26 cellular contexts compared by ENCODE assay signal in the genomic region with DNA sequence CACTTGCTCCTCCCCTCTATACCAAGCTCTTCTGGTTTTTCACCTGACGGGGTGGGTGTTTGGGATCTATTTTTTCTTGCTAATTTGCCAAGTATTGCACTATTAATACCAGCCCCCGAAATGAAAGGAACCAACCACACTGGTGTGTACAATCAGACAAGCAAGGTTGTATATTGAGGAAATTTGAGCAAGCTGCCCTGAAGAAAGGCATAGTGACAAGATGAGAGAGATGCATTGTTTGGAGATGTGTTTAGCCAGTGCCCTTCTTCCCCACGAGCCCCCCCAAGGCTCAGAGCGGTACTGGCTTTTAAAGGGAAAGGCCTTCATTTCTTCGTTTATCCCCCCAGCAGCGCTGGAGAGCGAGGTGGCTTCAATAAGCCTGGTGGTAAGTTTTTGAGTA. TPM values are rescaled to one million over a fixed set of nuclear protein-coding genes. Genes with fewer than 3 reads are reported as not detected.
A peak's percentile ranks its signal among the peaks of the same experiment; 100 is the strongest.
DNase-seq lines count a peak whose midpoint lies in the region; ATAC-seq and TF ChIP-seq lines count a peak whose summit lies in the region.
"Had no signal": no experiment of that assay in that cellular context is flagged by ENCODE, and none has a peak within 500 bp of the region (broad histone marks: within the 10 kb centered on the region; RNA-seq: fewer than 3 reads in every experiment).

No MANE protein-coding gene starts in this region.

- H3K4me1 ChIP-seq in RWPE2 (ENCODE audit: insufficient read depth, poor library complexity, severe bottlenecking) (no peaks in the 10 kb centered on the region), psoas muscle (peaks cover 37% of the 10 kb centered on the region), testis (no peaks in the 10 kb centered on the region)
- H3K4me1 ChIP-seq: ascending aorta, neural progenitor cell, vagina had no signal

- 0 out of 3 replicates have a peak, but pooled peaks have one; percentile 17 for ATAC-seq in RWPE2 (ENCODE audit: low read depth)
- ATAC-seq in psoas muscle = peak in 3 of 4 donors; percentile 7 to 36 (median 24)
- ATAC-seq: activated CD8-positive, alpha-beta memory T cell treated with anti-CD3 and anti-CD28 coated beads, Interleukin-2, amount 10 ng/mL, durations not matched to agents 7 days and 5 days; gastrocnemius medialis; sciatic nerve; stimulated activated effector memory CD8-positive, alpha-beta T cell treated with anti-CD3 and anti-CD28 coated beads, Interleukin-12 subunit alpha, Interleukin-12 subunit beta, amount 100 ng/mL, for 72 hours had no signal

- H3K9me3 ChIP-seq in RWPE2 (ENCODE audit: severe bottlenecking) (no peaks in the 10 kb centered on the region), psoas muscle (no peaks in the 10 kb centered on the region), testis (no peaks in the 10 kb centered on the region)
- H3K9me3 ChIP-seq: ascending aorta, gastrocnemius medialis, vagina had no signal

- H3K4me3 ChIP-seq in RWPE2 (ENCODE audit: severe bottlenecking) (no peak overlapping the region), dorsolateral prefrontal cortex (peak overlapping the region in 34 of 59 donors; percentile 0 to 45 (median 20)), psoas muscle (no peak overlapping the region), testis (no peak overlapping the region)
- H3K4me3 ChIP-seq: ascending aorta, cardiac muscle cell, gastrocnemius medialis, neural progenitor cell, vagina had no signal

- H3K27ac ChIP-seq in RWPE2 (ENCODE audit: poor library complexity, severe bottlenecking) = no peak overlapping the region
- H3K27ac ChIP-seq in dorsolateral prefrontal cortex = peak overlapping the region in 54 of 59 donors; percentile 4 to 75 (median 53)
- H3K27ac ChIP-seq in psoas muscle = no peak overlapping the region
- H3K27ac ChIP-seq in testis = no peak overlapping the region
- H3K27ac ChIP-seq: 22Rv1, ascending aorta, neural progenitor cell, vagina had no signal

- WGBS in psoas muscle, 3 donors = 62 to 74% (median 70%) methylated on average over 7 of the region's 7 CpGs
- 69 to 74% methylated on average over 7 of the region's 7 CpGs for WGBS in testis, 2 donors

- TF ChIP-seq CTCF in RWPE2 (IDR thresholded peaks at IDR 0.05; ENCODE audit: poor library complexity, severe bottlenecking) (no peak), dorsolateral prefrontal cortex (IDR thresholded peaks at IDR 0.05 in 54 of 56, conservative IDR thresholded peaks at IDR 0.05 in 2 of 56; ENCODE audit: low read depth in 1 of 56, partially characterized antibody in 56 of 56) (peak in 11 of 56 donors; percentile 4 to 42 (median 21)), psoas muscle (IDR thresholded peaks at IDR 0.05) (no peak), testis (IDR thresholded peaks at IDR 0.05) (no peak)

- no peaks in the 10 kb centered on the region for H3K27me3 ChIP-seq in RWPE2 (ENCODE audit: insufficient read depth, poor library complexity, severe bottlenecking)
- H3K27me3 ChIP-seq in dorsolateral prefrontal cortex = no peaks in the 10 kb centered on the region
- H3K27me3 ChIP-seq in psoas muscle (ENCODE audit: insufficient read depth in 3 of 3, low read length in 2 of 3) = no peaks in the 10 kb centered on the region
- no peaks in the 10 kb centered on the region for H3K27me3 ChIP-seq in testis
- H3K27me3 ChIP-seq: ascending aorta, cardiac muscle cell, gastrocnemius medialis, neural progenitor cell, vagina had no signal

- H3K36me3 ChIP-seq in RWPE2 (ENCODE audit: low read depth) = peaks cover 100% of the 10 kb centered on the region
- H3K36me3 ChIP-seq in psoas muscle (ENCODE audit: insufficient read depth in 1 of 2, low read depth in 1 of 2) = peaks cover 23 to 100% of the 10 kb centered on the region in 2 donors
- no peaks in the 10 kb centered on the region for H3K36me3 ChIP-seq in testis (ENCODE audit: low read depth, missing control alignments)

- intact Hi-C loops in dorsolateral prefrontal cortex (cut with DNase I) = no loop called here
- intact Hi-C loops in psoas muscle (cut with DNase I) = no loop called here
- intact Hi-C loops in testis (cut with DNase I; ENCODE audit: low total_unique reads) = no loop called here

- TF ChIP-seq POLR2A in testis (IDR thresholded peaks at IDR 0.05) = no peak

- DNase-seq in DMS 273 (lab: John Stamatoyannopoulos, UW; ENCODE audit: unreplicated experiment) (peak; percentile 6), DMS 273 treated with DMSO at 0.1 percent for 48 hours (lab: John Stamatoyannopoulos, UW) (no peak), RWPE2 (ENCODE audit: low spot score) (no peak), dorsolateral prefrontal cortex (no peak), psoas muscle (no peak), testis (no peak), NAMALWA (ENCODE audit: low spot score) (no peak)
- DNase-seq in activated CD4-positive, alpha-beta T cell treated with anti-CD3 and anti-CD28 coated beads for 4 hours = no peak
- DNase-seq: activated CD4-positive, alpha-beta T cell treated with anti-CD3 and anti-CD28 coated beads, Interleukin-2, amount 10 ng/mL, durations not matched to agents 24 days and 14 days; activated CD8-positive, alpha-beta memory T cell treated with anti-CD3 and anti-CD28 coated beads, Interleukin-2, amount 10 ng/mL, durations not matched to agents 7 days and 5 days; activated naive CD8-positive, alpha-beta T cell treated with anti-CD3 and anti-CD28 coated beads, Interleukin-2, amount 10 ng/mL, durations not matched to agents 7 days and 5 days; EL; gastrocnemius medialis; immature natural killer cell; NCI-H1417 treated with DMSO at 0.1 percent for 48 hours; NCI-H2081 treated with DMSO at 0.1 percent for 48 hours; NCI-H748 treated with DMSO at 0.1 percent for 48 hours; stimulated activated CD4-positive, alpha-beta T cell treated with anti-CD3 and anti-CD28 coated beads, Interleukin-12 subunit alpha, Interleukin-12 subunit beta, amount 100 ng/mL, for 4 hours; stimulated activated CD4-positive, alpha-beta T cell treated with anti-CD3 and anti-CD28 coated beads, Interleukin-4, amount 100 ng/mL, for 24 hours had no signal

RNA-seq across cellular contexts. Expression of a gene that starts 15.2 kb away (rescaled TPM):
- total RNA-seq in dorsolateral prefrontal cortex = 100 to 1,000 TPM in 1 of 120 experiments, 10 to 100 TPM in 119; 33.5 to 139 (median 57.6) TPM
- total RNA-seq in psoas muscle = 1 to 10 TPM; 4.6 to 7.1 (median 5.7) TPM
- polyA plus RNA-seq in psoas muscle = 10 to 100 TPM in 1 of 3 donors, 1 to 10 TPM in 2; 5.0 to 19.8 (median 5.1) TPM
- total RNA-seq in testis = 100 to 1,000 TPM; 191 to 197 TPM
- polyA plus RNA-seq in testis (ENCODE audit: insufficient read depth, low read depth, low replicate concordance) = 84.9 TPM

RNA-seq across cellular contexts. Expression of a gene that starts 23.1 kb away (rescaled TPM):
- 100 to 1,000 TPM; 167 to 257 (median 211) TPM for total RNA-seq in dorsolateral prefrontal cortex
- total RNA-seq in psoas muscle = 100 to 1,000 TPM in 3 of 4 donors, 10 to 100 TPM in 1; 78.5 to 230 (median 156) TPM
- 100 to 1,000 TPM; 108 to 152 (median 127) TPM for polyA plus RNA-seq in psoas muscle
- 100 to 1,000 TPM; 286 to 336 TPM for total RNA-seq in testis
- polyA plus RNA-seq in testis (ENCODE audit: insufficient read depth, low read depth, low replicate concordance) = 451 TPM

RNA-seq across cellular contexts. Expression of a gene that starts 23.4 kb away (rescaled TPM):
- total RNA-seq in dorsolateral prefrontal cortex (10 to 100 TPM; 20.6 to 54.7 (median 29.2) TPM), psoas muscle (10 to 100 TPM; 10.6 to 26.7 (median 16.2) TPM), testis (10 to 100 TPM; 66.8 to 99.2 TPM)
- polyA plus RNA-seq in psoas muscle (10 to 100 TPM; 20.3 to 36.5 (median 32.4) TPM), testis (ENCODE audit: insufficient read depth, low read depth, low replicate concordance) (55.1 TPM)

RNA-seq across cellular contexts. Expression of a gene that starts 24.3 kb away (rescaled TPM):
- total RNA-seq in dorsolateral prefrontal cortex (10 to 100 TPM in 119 of 120 experiments, 1 to 10 TPM in 1; 8.9 to 47.8 (median 25.3) TPM), psoas muscle (1 to 10 TPM in 2 of 4 donors, under 1 TPM in 2; 0.61 to 1.2 (median 0.95) TPM), testis (10 to 100 TPM in 1 of 2 donors, 1 to 10 TPM in 1; 7.1 to 10.4 TPM)
- polyA plus RNA-seq in psoas muscle (1 to 10 TPM in 1 of 3 donors, under 1 TPM in 2; 0.32 to 3.3 (median 0.80) TPM), testis (ENCODE audit: insufficient read depth, low read depth, low replicate concordance) (2.2 TPM)
- total RNA-seq: ascending aorta, vagina had no signal
- polyA plus RNA-seq: immature natural killer cell had no signal

Comparison
In these comparisons a context has a peak if more than half of its experiments do, and no peak if none do; other contexts are left out.
1. H3K27ac ChIP-seq: peak in dorsolateral prefrontal cortex (54 of 59); none in RWPE2 (single experiment), psoas muscle (single experiment) and testis (0 of 2).
2. H3K4me3 ChIP-seq: peak in dorsolateral prefrontal cortex (34 of 59); none in RWPE2 (single experiment), psoas muscle (single experiment) and testis (0 of 2).
3. RNA of a gene that starts 15.2 kb away (total RNA-seq): 191 to 197 TPM in testis and 33.5 to 139 TPM in dorsolateral prefrontal cortex; 4.6 to 7.1 TPM in psoas muscle; every median in the first group is over 4 times any median in the second.